In genomic region chr4:126691797-126692196, GRCh38 we compare ENCODE assay signal across 25 cellular contexts.
"Had no signal": no experiment of that assay in that cellular context is flagged by ENCODE, and none has a peak within 500 bp of the region (broad histone marks: within the 10 kb centered on the region; RNA-seq: fewer than 3 reads in every experiment).

No MANE protein-coding gene starts in this region.

- H3K9ac ChIP-seq: SK-N-SH had no signal

- DNase-seq: Kasumi-1; KG1; MV-4-11; NCI-H1092; NCI-H1105 treated with DMSO at 0.1 percent for 48 hours; NCI-H1417 treated with DMSO at 0.1 percent for 48 hours; NCI-H146; NCI-H1694 treated with DMSO at 0.1 percent for 48 hours; NCI-H2029; NCI-H2081 treated with DMSO at 0.1 percent for 48 hours; NCI-H2171 treated with DMSO at 0.1 percent for 48 hours; NCI-H345; NCI-H446 treated with DMSO at 0.1 percent for 48 hours; NCI-H510A treated with DMSO at 0.1 percent for 48 hours; NCI-H526; NCI-H774; NK-92 treated with Interleukin-12 subunit alpha and Interleukin-12 subunit beta, amount 100 ng/mL, for 24 hours; Right ventricle myocardium superior; RPMI8226; SIG-M5; SK-N-SH; SW 1271; T-cell had no signal

- H3K36me3 ChIP-seq: SJSA1 had no signal

- H3K9me2 ChIP-seq: SK-N-SH had no signal

- H3K4me2 ChIP-seq: SK-N-SH had no signal

- H3K9me3 ChIP-seq: SJSA1, SK-N-SH had no signal

- FAIRE-seq: RCC 7860 had no signal

- H3K4me3 ChIP-seq: SJSA1 had no signal

- H3K27me3 ChIP-seq: SJSA1 had no signal

- H3K27ac ChIP-seq: SJSA1 had no signal

- ATAC-seq: T-cell had no signal
